8 cellular contexts compared by ENCODE assay signal in genomic region chrX:132491191-132491590, GRCh38. TPM values are rescaled to one million over a fixed set of nuclear protein-coding genes. Genes with fewer than 3 reads are reported as not detected.
A peak's percentile ranks its signal among the peaks of the same experiment; 100 is the strongest.
DNase-seq lines count a peak whose midpoint lies in the region; ATAC-seq and TF ChIP-seq lines count a peak whose summit lies in the region.

No MANE protein-coding gene starts in this region.

- H3K27me3 ChIP-seq in endodermal cell (ENCODE audit: control insufficient read depth, insufficient read depth, low read length, poor library complexity, severe bottlenecking) (peaks cover 13% of the 10 kb centered on the region), testis (no peaks in the 10 kb centered on the region), HAP-1 (ENCODE audit: low read depth) (no peaks in the 10 kb centered on the region)

- H3K9me3 Mint-ChIP-seq in endodermal cell, result no peaks in the 10 kb centered on the region

- peak; percentile 55 for TF ChIP-seq CTCF in endodermal cell (conservative IDR thresholded peaks at IDR 0.05)
- no peak for TF ChIP-seq CTCF in testis (IDR thresholded peaks at IDR 0.05)
- TF ChIP-seq CTCF in GM13976 (IDR thresholded peaks at IDR 0.05; ENCODE audit: borderline replicate concordance, control extremely low read depth, extremely low read depth, insufficient read depth, missing control alignments), result no peak

- peak overlapping the region; percentile 83 for H3K4me3 Mint-ChIP-seq in endodermal cell

- H3K4me1 ChIP-seq in endodermal cell (ENCODE audit: control insufficient read depth, insufficient read depth, low read length) (no peaks in the 10 kb centered on the region), testis (no peaks in the 10 kb centered on the region), HAP-1 (peaks cover 26% of the 10 kb centered on the region)

- H3K27ac Mint-ChIP-seq in endodermal cell, result no peak overlapping the region

- in situ Hi-C loops in GM13976 (cut with MboI; ENCODE audit: low sequenced_read_pairs, unreplicated experiment) (no loop called here), HAP-1 (cut with MboI; ENCODE audit: low sequenced_read_pairs) (no loop called here)

- no peak for TF ChIP-seq POLR2A in testis (IDR thresholded peaks at IDR 0.05)

- 92% methylated on average over 3 of the region's 3 CpGs; no CpG with 5 or more reads in 1 of the 2 experiments for WGBS in endodermal cell (ENCODE audit: insufficient coverage in 1 of 2, insufficient read length in 1 of 2), 2 experiments
- 34 to 39% methylated on average over 3 of the region's 3 CpGs for WGBS in testis, 2 donors

- H3K4me1 Mint-ChIP-seq in endodermal cell, result peaks cover 12% of the 10 kb centered on the region

- intact Hi-C loops in testis (cut with DNase I; ENCODE audit: low total_unique reads), result no loop called here

- H3K27ac ChIP-seq in endodermal cell (ENCODE audit: low read depth, low read length) (no peak overlapping the region), testis (no peak overlapping the region)

- no peak overlapping the region for H3K9ac ChIP-seq in endodermal cell (ENCODE audit: extremely low read depth, low read length, poor library complexity, severe bottlenecking)

- peak; percentile 11 for DNase-seq in stimulated activated CD4-positive, alpha-beta T cell treated with anti-CD3 and anti-CD28 coated beads, Interleukin-4, amount 100 ng/mL, for 24 hours
- DNase-seq in stimulated activated CD4-positive, alpha-beta T cell treated with anti-CD3 and anti-CD28 coated beads, Interleukin-2, amount 100 ng/mL, for 24 hours, result no peak
- DNase-seq in OCI-M1 (lab: John Stamatoyannopoulos, UW), result peak; percentile 88
- no peak for DNase-seq in endodermal cell
- peak; percentile 19 for DNase-seq in testis
- DNase-seq in GM13976 (ENCODE audit: low spot score), result no peak
- DNase-seq in HAP-1 (ENCODE audit: low spot score in 2 of 2), result no peak

- H3K27me3 Mint-ChIP-seq in endodermal cell (ENCODE audit: insufficient read depth), result peaks cover 42% of the 10 kb centered on the region

- ATAC-seq in HG03280 (IDR thresholded peaks at IDR 0.05; ENCODE audit: unreplicated experiment), result peak; percentile 46

- no peaks in the 10 kb centered on the region for H3K9me3 ChIP-seq in endodermal cell (ENCODE audit: control insufficient read depth, low read length)
- no peaks in the 10 kb centered on the region for H3K9me3 ChIP-seq in testis
- H3K9me3 ChIP-seq in HAP-1, result no peaks in the 10 kb centered on the region

- H3K36me3 ChIP-seq in endodermal cell (ENCODE audit: control insufficient read depth, insufficient read depth, low read length) (no peaks in the 10 kb centered on the region), testis (ENCODE audit: low read depth, missing control alignments) (no peaks in the 10 kb centered on the region), HAP-1 (replicated peaks) (no peaks in the 10 kb centered on the region)

- H3K4me3 ChIP-seq in endodermal cell (ENCODE audit: low read length) (no peak overlapping the region), testis (no peak overlapping the region), HAP-1 (no peak overlapping the region)

- H3K36me3 Mint-ChIP-seq in endodermal cell (ENCODE audit: low read depth), result no peaks in the 10 kb centered on the region

RNA-seq across cellular contexts. Expression of gene MBNL3, which starts 2.4 kb away (rescaled TPM):
- total RNA-seq in endodermal cell, result 10 to 100 TPM; 17.0 to 33.4 TPM
- 17.2 TPM for polyA plus RNA-seq in endodermal cell (2013, experiment 1 of 2)
- 15.4 TPM for polyA plus RNA-seq in endodermal cell (2013, experiment 2 of 2)
- total RNA-seq in testis, result 100 to 1,000 TPM; 175 to 319 TPM
- 86.5 TPM for polyA plus RNA-seq in testis (ENCODE audit: insufficient read depth, low read depth, low replicate concordance)

Comparison
In these comparisons a context has a peak if more than half of its experiments do, and no peak if none do; other contexts are left out.
1. DNase-seq: peak in stimulated activated CD4-positive, alpha-beta T cell treated with anti-CD3 and anti-CD28 coated beads, Interleukin-4, amount 100 ng/mL, for 24 hours (single experiment), OCI-M1 (single experiment) and testis (single experiment); none in stimulated activated CD4-positive, alpha-beta T cell treated with anti-CD3 and anti-CD28 coated beads, Interleukin-2, amount 100 ng/mL, for 24 hours (0 of 2), endodermal cell (single experiment), GM13976 (single experiment) and HAP-1 (0 of 2).
2. RNA of gene MBNL3, which starts 2.4 kb away (total RNA-seq): 175 to 319 TPM in testis; 17.0 to 33.4 TPM in endodermal cell; every median in the first group is over 4 times any median in the second.